ENCODE assay signal across 23 cellular contexts in genomic region chr13:95797016-95797415, GRCh38.
"Had no signal": no experiment of that assay in that cellular context is flagged by ENCODE, and none has a peak within 500 bp of the region (broad histone marks: within the 10 kb centered on the region; RNA-seq: fewer than 3 reads in every experiment).

No MANE protein-coding gene starts in this region.

- H3K9me3 ChIP-seq: left lung, lower lobe of right lung, neutrophil, ovary, right atrium auricular region, right lobe of liver, tibial nerve, uterus had no signal

- H3K4me2 ChIP-seq: neural progenitor cell, smooth muscle cell had no signal

- H3K9ac ChIP-seq: neural progenitor cell had no signal

- H3K4me3 ChIP-seq: left lung, lower lobe of right lung, neural progenitor cell, ovary, right atrium auricular region, right lobe of liver, smooth muscle cell, tibial nerve, uterus had no signal

- H2AFZ ChIP-seq: neural progenitor cell had no signal

- DNase-seq: hippocampal formation; kidney; left colon; left lung; lower lobe of right lung; naive thymus-derived CD8-positive, alpha-beta T cell; occipital lobe; ovary; right lobe of liver; stimulated activated CD4-positive, alpha-beta T cell treated with anti-CD3 and anti-CD28 coated beads, Interleukin-1b, Interleukin-23, amount 100 ng/mL, for 48 hours; stimulated activated CD4-positive, alpha-beta T cell treated with anti-CD3 and anti-CD28 coated beads, Interleukin-2, amount 100 ng/mL, for 48 hours; stimulated activated CD4-positive, alpha-beta T cell treated with anti-CD3 and anti-CD28 coated beads, Interleukin-4, amount 100 ng/mL, for 4 hours; stimulated activated CD8-positive, alpha-beta memory T cell treated with anti-CD3 and anti-CD28 coated beads, Interleukin-4, amount 100 ng/mL, for 48 hours; stimulated activated naive CD4-positive, alpha-beta T cell treated with Interleukin-2 at 50 U/mL for 16 hours; stimulated activated naive CD8-positive, alpha-beta T cell treated with anti-CD3 and anti-CD28 coated beads, Interleukin-15, amount 100 ng/mL, for 72 hours; substantia nigra; uterus had no signal

- H3K4me1 ChIP-seq: left lung, lower lobe of right lung, right atrium auricular region, right lobe of liver, tibial nerve, uterus had no signal

- H3K27ac ChIP-seq: left lung, lower lobe of right lung, neural progenitor cell, neutrophil, ovary, right atrium auricular region, right lobe of liver, tibial nerve, uterus had no signal

- H3K27me3 ChIP-seq: left lung, neural progenitor cell, neutrophil, ovary, right atrium auricular region, right lobe of liver, tibial nerve, uterus had no signal

- H3K36me3 ChIP-seq: ovary, uterus had no signal

- ATAC-seq: left colon; left lung; lower lobe of right lung; naive thymus-derived CD8-positive, alpha-beta T cell; right lobe of liver; stimulated activated memory B cell treated with anti-CD40 and anti-IgM and Interleukin-4, amounts not matched to agents 10 μg/mL and 1 μg/mL and 100 μg/mL, for 72 hours; stimulated activated naive CD8-positive, alpha-beta T cell treated with anti-CD3 and anti-CD28 coated beads, Interleukin-15, amount 100 ng/mL, for 72 hours had no signal
